19 cellular contexts compared by ENCODE assay signal in genomic region chr1:117575586-117576225, GRCh38. TPM values are rescaled to one million over a fixed set of nuclear protein-coding genes. Genes with fewer than 3 reads are reported as not detected.
DNase-seq lines count a peak whose midpoint lies in the region; ATAC-seq and TF ChIP-seq lines count a peak whose summit lies in the region.
"Had no signal": no experiment of that assay in that cellular context is flagged by ENCODE, and none has a peak within 500 bp of the region (broad histone marks: within the 10 kb centered on the region; RNA-seq: fewer than 3 reads in every experiment).

No MANE protein-coding gene starts in this region.

- H3K4me1 Mint-ChIP-seq in Caco-2 (ENCODE audit: low read depth, unreplicated experiment) = peaks cover 12% of the 10 kb centered on the region
- H3K4me1 Mint-ChIP-seq in activated CD4-positive, alpha-beta T cell treated with anti-CD3 and anti-CD28 coated beads, Interleukin-2, amount 10 ng/mL, durations not matched to agents 7 days and 5 days = peaks cover 34% of the 10 kb centered on the region

- H3K9me3 ChIP-seq in Caco-2 (no peaks in the 10 kb centered on the region), suprapubic skin (no peaks in the 10 kb centered on the region)
- H3K9me3 ChIP-seq: SJCRH30 had no signal

- H3K4me3 ChIP-seq in Caco-2 (ENCODE audit: low read depth, low read length) = no peak overlapping the region
- no peak overlapping the region for H3K4me3 ChIP-seq in suprapubic skin
- H3K4me3 ChIP-seq: GM12878, GM23338, SJCRH30 had no signal

- no peaks in the 10 kb centered on the region for H3K27me3 Mint-ChIP-seq in Caco-2 (ENCODE audit: insufficient read depth, unreplicated experiment)
- H3K27me3 Mint-ChIP-seq in activated CD4-positive, alpha-beta T cell treated with anti-CD3 and anti-CD28 coated beads, Interleukin-2, amount 10 ng/mL, durations not matched to agents 7 days and 5 days = peaks cover 2% of the 10 kb centered on the region
- H3K27me3 Mint-ChIP-seq: CD4-positive, alpha-beta memory T cell had no signal

- DNase-seq in Caco-2 (no peak), left lobe of liver (ENCODE audit: low spot score) (peak; percentile 38), suprapubic skin (ENCODE audit: low spot score in 2 of 2) (peak; percentile 17 to 63)
- no peak for DNase-seq in stimulated activated CD4-positive, alpha-beta T cell treated with anti-CD3 and anti-CD28 coated beads, Interleukin-12 subunit alpha, Interleukin-12 subunit beta, amount 100 ng/mL, for 4 hours
- no peak for DNase-seq in activated CD4-positive, alpha-beta T cell treated with anti-CD3 and anti-CD28 coated beads, Interleukin-2, amount 10 ng/mL, durations not matched to agents 7 days and 5 days
- DNase-seq: CD4-positive, alpha-beta memory T cell; DND-41; NCI-H1105; NCI-H2029 treated with DMSO at 0.1 percent for 48 hours; NCI-H2171; NCI-H524 treated with DMSO at 0.1 percent for 48 hours; NCI-H82; SJCRH30 had no signal

- ATAC-seq in left lobe of liver (no peak), HG03175 (IDR thresholded peaks at IDR 0.05; ENCODE audit: unreplicated experiment) (no peak)
- ATAC-seq: GM12878, GM23338, Panc1 had no signal

- H3K27me3 ChIP-seq in Caco-2 (replicated peaks; ENCODE audit: control insufficient read depth, insufficient read depth, low read length) (no peaks in the 10 kb centered on the region), suprapubic skin (no peaks in the 10 kb centered on the region)
- H3K27me3 ChIP-seq: SJCRH30 had no signal

- H3K4me1 ChIP-seq in Caco-2 (peaks cover 11% of the 10 kb centered on the region; the same call in 1 of the 2 replicates), suprapubic skin (no peaks in the 10 kb centered on the region)
- H3K4me1 ChIP-seq: SJCRH30 had no signal

- TF ChIP-seq CTCF in Caco-2 (IDR thresholded peaks at IDR 0.05; ENCODE audit: insufficient read depth in 1 of 2, low read depth in 1 of 2, low read length in 1 of 2, severe bottlenecking in 1 of 2, unreplicated experiment in 1 of 2) = no peak
- TF ChIP-seq CTCF in VCaP (conservative IDR thresholded peaks at IDR 0.05) = no peak
- no peak for TF ChIP-seq CTCF in suprapubic skin (IDR thresholded peaks at IDR 0.05)

- no peaks in the 10 kb centered on the region for H3K36me3 Mint-ChIP-seq in Caco-2 (ENCODE audit: insufficient read depth, unreplicated experiment)
- H3K36me3 Mint-ChIP-seq in activated CD4-positive, alpha-beta T cell treated with anti-CD3 and anti-CD28 coated beads, Interleukin-2, amount 10 ng/mL, durations not matched to agents 7 days and 5 days (ENCODE audit: low read depth) = no peaks in the 10 kb centered on the region
- H3K36me3 Mint-ChIP-seq: CD4-positive, alpha-beta memory T cell; IgD-negative memory B cell had no signal

- H3K27ac ChIP-seq in VCaP (peak overlapping the region; percentile 71), suprapubic skin (no peak overlapping the region)
- H3K27ac ChIP-seq: SJCRH30 had no signal

- BruUV-seq in Caco-2 (replicated peaks; lab: Mats Ljungman, UMichigan) = no TSS peak

- TF ChIP-seq EP300 in suprapubic skin (IDR thresholded peaks at IDR 0.05) = no peak

- CTCF ChIA-PET in Caco-2 (lab: Charles Lee) = no interaction called here
- CTCF ChIA-PET in activated CD4-positive, alpha-beta T cell treated with anti-CD3 and anti-CD28 coated beads, Interleukin-2, amount 10 ng/mL, durations not matched to agents 7 days and 5 days (lab: Charles Lee) = interaction anchor here (1.2 to 1.5 kb wide), 4 partner anchors 9 to 99 kb away, joined by 3 to 5 read pairs (median 3); no protein-coding TSS in a partner anchor

- intact Hi-C loops in Caco-2 (cut with micrococcal nuclease; ENCODE audit: unreplicated experiment) = no loop called here

- TF ChIP-seq POLR2A in suprapubic skin (IDR thresholded peaks at IDR 0.05) = no peak

- no peaks in the 10 kb centered on the region for H3K9me3 Mint-ChIP-seq in Caco-2 (ENCODE audit: unreplicated experiment)
- no peaks in the 10 kb centered on the region for H3K9me3 Mint-ChIP-seq in activated CD4-positive, alpha-beta T cell treated with anti-CD3 and anti-CD28 coated beads, Interleukin-2, amount 10 ng/mL, durations not matched to agents 7 days and 5 days
- H3K9me3 Mint-ChIP-seq: CD4-positive, alpha-beta memory T cell; GM23338; IgD-negative memory B cell had no signal

- peak overlapping the region; percentile 32 for H3K27ac Mint-ChIP-seq in Caco-2 (ENCODE audit: unreplicated experiment)
- no peak overlapping the region for H3K27ac Mint-ChIP-seq in activated CD4-positive, alpha-beta T cell treated with anti-CD3 and anti-CD28 coated beads, Interleukin-2, amount 10 ng/mL, durations not matched to agents 7 days and 5 days
- H3K27ac Mint-ChIP-seq: GM23338 had no signal

- POLR2A ChIA-PET in Caco-2 (lab: Charles Lee) = no interaction called here
- POLR2A ChIA-PET in activated CD4-positive, alpha-beta T cell treated with anti-CD3 and anti-CD28 coated beads, Interleukin-2, amount 10 ng/mL, durations not matched to agents 7 days and 5 days (lab: Charles Lee) = no interaction called here

- no peak overlapping the region for H3K4me3 Mint-ChIP-seq in Caco-2 (ENCODE audit: unreplicated experiment)
- H3K4me3 Mint-ChIP-seq in activated CD4-positive, alpha-beta T cell treated with anti-CD3 and anti-CD28 coated beads, Interleukin-2, amount 10 ng/mL, durations not matched to agents 7 days and 5 days = no peak overlapping the region
- H3K4me3 Mint-ChIP-seq: CD4-positive, alpha-beta memory T cell; GM23338; IgD-negative memory B cell had no signal

- H3K36me3 ChIP-seq in Caco-2 (ENCODE audit: control insufficient read depth, insufficient read depth, low read length) = no peaks in the 10 kb centered on the region
- H3K36me3 ChIP-seq in suprapubic skin = no peaks in the 10 kb centered on the region
- H3K36me3 ChIP-seq: SJCRH30 had no signal

- 91% methylated on average over 6 of the region's 8 CpGs for WGBS in suprapubic skin

RNA-seq across cellular contexts. Expression of gene TENT5C, which starts 30.1 kb away (rescaled TPM):
- total RNA-seq in Caco-2 (2022) (19.8 and 24.4 TPM in 2 replicates), left lobe of liver (2.4 TPM), suprapubic skin (1 to 10 TPM; 2.7 to 5.0 (median 3.4) TPM)
- total RNA-seq in activated CD4-positive, alpha-beta T cell treated with anti-CD3 and anti-CD28 coated beads, Interleukin-2, amount 10 ng/mL, durations not matched to agents 7 days and 5 days = 10 to 100 TPM; 13.3 to 13.7 TPM

Comparison
In these comparisons a context has a peak if more than half of its experiments do, and no peak if none do; other contexts are left out.
1. DNase-seq: peak in left lobe of liver (single experiment) and suprapubic skin (2 of 2); none in Caco-2 (0 of 2), stimulated activated CD4-positive, alpha-beta T cell treated with anti-CD3 and anti-CD28 coated beads, Interleukin-12 subunit alpha, Interleukin-12 subunit beta, amount 100 ng/mL, for 4 hours (single experiment) and activated CD4-positive, alpha-beta T cell treated with anti-CD3 and anti-CD28 coated beads, Interleukin-2, amount 10 ng/mL, durations not matched to agents 7 days and 5 days (single experiment).